ENCODE assay signal across 2 cellular contexts in genomic region chr12:53643232-53643992, GRCh38.
TF ChIP-seq lines count a peak whose summit lies in the region.

No MANE protein-coding gene starts in this region.

TF ChIP-seq in HEK293, 187 proteins besides CTCF, POLR2A, EP300 and RAD21:
- TF ChIP-seq ZNF157 (tag by site-specific recombination; IDR thresholded peaks at IDR 0.05) (peak; percentile 95), GLI4 (tag by site-specific recombination; IDR thresholded peaks at IDR 0.05) (no peak)

TF ChIP-seq in K562, 482 proteins besides CTCF, POLR2A, EP300 and RAD21:
- no peak for TF ChIP-seq HNRNPLL (IDR thresholded peaks at IDR 0.05; ENCODE audit: low read depth, low read length, poor library complexity, severe bottlenecking)
- no peak for TF ChIP-seq HINFP (tag; conservative IDR thresholded peaks at IDR 0.05; ENCODE audit: low read depth)
